ENCODE assay signal across 22 cellular contexts in the genomic region with DNA sequence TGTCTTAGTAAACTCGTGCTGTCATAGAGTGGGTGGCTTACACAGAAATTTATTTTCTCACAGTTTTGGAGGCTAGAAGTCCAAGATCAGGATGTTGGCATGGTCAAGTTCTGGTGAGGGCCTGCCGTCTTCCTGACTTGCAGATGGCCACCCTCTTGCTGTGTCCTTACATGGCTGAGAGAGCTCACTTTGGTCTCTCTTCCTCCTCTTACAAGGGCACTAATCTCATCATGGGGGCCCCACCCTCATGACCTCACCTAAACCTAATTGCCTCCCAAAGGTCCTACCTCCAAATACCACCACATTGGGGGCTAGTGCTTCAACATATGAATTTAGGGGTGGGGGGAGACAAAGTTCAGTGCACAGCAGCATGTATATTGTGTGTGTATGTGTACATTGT.
DNase-seq lines count a peak whose midpoint lies in the region; ATAC-seq, FAIRE-seq and TF ChIP-seq lines count a peak whose summit lies in the region.
"Had no signal": no experiment of that assay in that cellular context is flagged by ENCODE, and none has a peak within 500 bp of the region (broad histone marks: within the 10 kb centered on the region; RNA-seq: fewer than 3 reads in every experiment).

No MANE protein-coding gene starts in this region.

- H3K36me3 ChIP-seq in neutrophil, result peaks cover 6% of the 10 kb centered on the region
- H3K36me3 ChIP-seq: prostate gland had no signal

- peaks cover 34 to 35% of the 10 kb centered on the region in 2 experiments for H3K4me1 ChIP-seq in neutrophil (ENCODE audit: control insufficient read depth in 1 of 2, insufficient read depth in 1 of 2, low read depth in 1 of 2, low read length in 1 of 2)
- H3K4me1 ChIP-seq: A549, ascending aorta, prostate gland had no signal

- peak; percentile 57 for FAIRE-seq in GM19239 (lab: Jason Lieb, UNC)
- FAIRE-seq: A549, urothelium cell line had no signal

- peak overlapping the region; percentile 72 for H3K27ac ChIP-seq in neutrophil
- H3K27ac ChIP-seq: A549, ascending aorta, lower lobe of right lung, prostate gland had no signal

- ATAC-seq in HG02610 (IDR thresholded peaks at IDR 0.05; ENCODE audit: unreplicated experiment), result no peak
- ATAC-seq: A549, lower lobe of right lung, mucosa of descending colon had no signal

- intact Hi-C loops in dendritic cell treated with granulocyte-macrophage colony-stimulating factor and Interleukin-4, amounts not matched to agents 40 ng/mL and 50 ng/mL, for 4 days (cut with micrococcal nuclease), result loop anchor here (5.0 kb wide), 2 partner anchors 35 to 235 kb away; a partner anchor contains a TSS

- peak overlapping the region; percentile 83 for H3K27ac Mint-ChIP-seq in activated T-cell treated with anti-CD3 and anti-CD28 coated beads, Interleukin-2, amount 50 U/mL, for 24 hours
- peak overlapping the region; percentile 93 for H3K27ac Mint-ChIP-seq in dendritic cell treated with granulocyte-macrophage colony-stimulating factor and Interleukin-4, amounts not matched to agents 40 ng/mL and 50 ng/mL, for 4 days

- no peaks in the 10 kb centered on the region for H3K9me3 ChIP-seq in neutrophil
- H3K9me3 ChIP-seq: ascending aorta, mucosa of descending colon, prostate gland had no signal

- DNase-seq in activated T-cell treated with anti-CD3 and anti-CD28 coated beads, Interleukin-2, amount 50 U/mL, for 24 hours, result no peak
- DNase-seq in activated T-cell treated with anti-CD3 and anti-CD28 coated beads, Interleukin-2, amount 50 U/mL, for 1 hour, result no peak
- DNase-seq in GM19239 (ENCODE audit: insufficient read length, low spot score), result no peak
- no peak for DNase-seq in UCSD-AML1 (lab: John Stamatoyannopoulos, UW; ENCODE audit: unreplicated experiment)
- DNase-seq in cerebellar nuclear complex (lab: John Stamatoyannopoulos, UW), result no peak
- DNase-seq: activated CD4-positive, alpha-beta T cell treated with anti-CD3 and anti-CD28 coated beads, Interleukin-2, amount 10 ng/mL, durations not matched to agents 7 days and 5 days; dermis blood vessel endothelial cell; EL; glutamatergic neuron; IMR-90; lower lobe of right lung; mucosa of descending colon; NCI-H1105; NCI-H2029; NCI-H2227 treated with DMSO at 0.1 percent for 48 hours had no signal

- H3K4me3 Mint-ChIP-seq in activated T-cell treated with anti-CD3 and anti-CD28 coated beads, Interleukin-2, amount 50 U/mL, for 24 hours, result no peak overlapping the region
- no peak overlapping the region for H3K4me3 Mint-ChIP-seq in dendritic cell treated with granulocyte-macrophage colony-stimulating factor and Interleukin-4, amounts not matched to agents 40 ng/mL and 50 ng/mL, for 4 days
- H3K4me3 Mint-ChIP-seq: activated CD4-positive, alpha-beta T cell treated with anti-CD3 and anti-CD28 coated beads, Interleukin-2, amount 10 ng/mL, durations not matched to agents 7 days and 5 days had no signal

- H3K27me3 Mint-ChIP-seq in activated T-cell treated with anti-CD3 and anti-CD28 coated beads, Interleukin-2, amount 50 U/mL, for 24 hours, result no peaks in the 10 kb centered on the region
- no peaks in the 10 kb centered on the region for H3K27me3 Mint-ChIP-seq in dendritic cell treated with granulocyte-macrophage colony-stimulating factor and Interleukin-4, amounts not matched to agents 40 ng/mL and 50 ng/mL, for 4 days
- H3K27me3 Mint-ChIP-seq: activated CD4-positive, alpha-beta T cell treated with anti-CD3 and anti-CD28 coated beads, Interleukin-2, amount 10 ng/mL, durations not matched to agents 7 days and 5 days had no signal

- TF ChIP-seq CTCF in neutrophil (IDR thresholded peaks at IDR 0.05), result no peak

- no peaks in the 10 kb centered on the region for H3K27me3 ChIP-seq in neutrophil
- H3K27me3 ChIP-seq: ascending aorta had no signal

- H3K4me3 ChIP-seq in neutrophil (ENCODE audit: low read depth in 1 of 2, low read length in 1 of 2), result no peak overlapping the region
- H3K4me3 ChIP-seq: A549, ascending aorta, lower lobe of right lung, mucosa of descending colon, prostate gland had no signal

- peaks cover 8% of the 10 kb centered on the region for H3K9me3 Mint-ChIP-seq in activated T-cell treated with anti-CD3 and anti-CD28 coated beads, Interleukin-2, amount 50 U/mL, for 24 hours
- no peaks in the 10 kb centered on the region for H3K9me3 Mint-ChIP-seq in dendritic cell treated with granulocyte-macrophage colony-stimulating factor and Interleukin-4, amounts not matched to agents 40 ng/mL and 50 ng/mL, for 4 days

- peaks cover 71% of the 10 kb centered on the region for H3K36me3 Mint-ChIP-seq in activated T-cell treated with anti-CD3 and anti-CD28 coated beads, Interleukin-2, amount 50 U/mL, for 24 hours (ENCODE audit: low read depth)
- peaks cover 67% of the 10 kb centered on the region for H3K36me3 Mint-ChIP-seq in dendritic cell treated with granulocyte-macrophage colony-stimulating factor and Interleukin-4, amounts not matched to agents 40 ng/mL and 50 ng/mL, for 4 days (ENCODE audit: low read depth)

- peaks cover 82% of the 10 kb centered on the region for H3K4me1 Mint-ChIP-seq in activated T-cell treated with anti-CD3 and anti-CD28 coated beads, Interleukin-2, amount 50 U/mL, for 24 hours (ENCODE audit: low read depth)
- peaks cover 69% of the 10 kb centered on the region for H3K4me1 Mint-ChIP-seq in dendritic cell treated with granulocyte-macrophage colony-stimulating factor and Interleukin-4, amounts not matched to agents 40 ng/mL and 50 ng/mL, for 4 days (ENCODE audit: low read depth)
